In the genomic region with DNA sequence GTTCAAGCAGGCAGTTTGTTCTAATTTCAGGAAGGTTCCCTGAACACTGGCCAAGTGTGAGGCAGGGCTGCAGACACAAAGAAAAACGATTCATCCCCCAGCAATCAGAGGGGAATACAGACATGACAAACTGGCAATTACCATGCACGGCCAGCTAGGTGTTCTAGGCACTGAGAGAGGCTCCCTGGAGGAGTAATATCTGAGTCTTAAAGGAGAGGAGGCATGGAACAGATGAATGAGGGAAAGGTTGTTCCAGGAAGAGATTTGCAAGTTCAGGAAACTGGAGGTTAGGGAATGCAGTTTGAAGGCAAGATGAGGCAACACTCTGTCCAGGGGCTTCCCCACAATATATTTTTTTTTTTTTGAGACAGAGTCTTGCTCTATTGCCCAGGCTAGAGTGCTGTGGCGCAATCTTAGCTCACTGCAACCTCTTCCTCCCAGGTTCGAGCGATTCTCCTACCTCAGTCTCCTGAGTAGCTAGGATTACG, we compare ENCODE assay signal across 1 cellular context.
TF ChIP-seq lines count a peak whose summit lies in the region.

No MANE protein-coding gene starts in this region.

TF ChIP-seq in SK-N-SH treated with all-trans-retinoic acid at 6 μM for 48 hours, 23 proteins besides CTCF, POLR2A, EP300 and RAD21 (continued from another document):
- TF ChIP-seq, protein P1, sequence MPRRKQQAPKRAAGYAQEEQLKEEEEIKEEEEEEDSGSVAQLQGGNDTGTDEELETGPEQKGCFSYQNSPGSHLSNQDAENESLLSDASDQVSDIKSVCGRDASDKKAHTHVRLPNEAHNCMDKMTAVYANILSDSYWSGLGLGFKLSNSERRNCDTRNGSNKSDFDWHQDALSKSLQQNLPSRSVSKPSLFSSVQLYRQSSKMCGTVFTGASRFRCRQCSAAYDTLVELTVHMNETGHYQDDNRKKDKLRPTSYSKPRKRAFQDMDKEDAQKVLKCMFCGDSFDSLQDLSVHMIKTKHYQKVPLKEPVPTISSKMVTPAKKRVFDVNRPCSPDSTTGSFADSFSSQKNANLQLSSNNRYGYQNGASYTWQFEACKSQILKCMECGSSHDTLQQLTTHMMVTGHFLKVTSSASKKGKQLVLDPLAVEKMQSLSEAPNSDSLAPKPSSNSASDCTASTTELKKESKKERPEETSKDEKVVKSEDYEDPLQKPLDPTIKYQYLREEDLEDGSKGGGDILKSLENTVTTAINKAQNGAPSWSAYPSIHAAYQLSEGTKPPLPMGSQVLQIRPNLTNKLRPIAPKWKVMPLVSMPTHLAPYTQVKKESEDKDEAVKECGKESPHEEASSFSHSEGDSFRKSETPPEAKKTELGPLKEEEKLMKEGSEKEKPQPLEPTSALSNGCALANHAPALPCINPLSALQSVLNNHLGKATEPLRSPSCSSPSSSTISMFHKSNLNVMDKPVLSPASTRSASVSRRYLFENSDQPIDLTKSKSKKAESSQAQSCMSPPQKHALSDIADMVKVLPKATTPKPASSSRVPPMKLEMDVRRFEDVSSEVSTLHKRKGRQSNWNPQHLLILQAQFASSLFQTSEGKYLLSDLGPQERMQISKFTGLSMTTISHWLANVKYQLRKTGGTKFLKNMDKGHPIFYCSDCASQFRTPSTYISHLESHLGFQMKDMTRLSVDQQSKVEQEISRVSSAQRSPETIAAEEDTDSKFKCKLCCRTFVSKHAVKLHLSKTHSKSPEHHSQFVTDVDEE (CRISPR knock-in tag; IDR thresholded peaks at IDR 0.05): no peak
- TF ChIP-seq ZNF565 (CRISPR knock-in tag; conservative IDR thresholded peaks at IDR 0.05; ENCODE audit: low read depth) (no peak), ZFP30 (CRISPR knock-in tag; IDR thresholded peaks at IDR 0.05) (no peak), ARNTL (CRISPR knock-in tag; IDR thresholded peaks at IDR 0.05; ENCODE audit: borderline replicate concordance, low read depth) (no peak), CSDC2 (CRISPR knock-in tag; IDR thresholded peaks at IDR 0.05) (no peak), POU6F1 (CRISPR knock-in tag; IDR thresholded peaks at IDR 0.05; ENCODE audit: borderline replicate concordance, low read depth) (no peak), GLIS3 (CRISPR knock-in tag; IDR thresholded peaks at IDR 0.05) (no peak), PPARA (CRISPR knock-in tag; IDR thresholded peaks at IDR 0.05; ENCODE audit: borderline replicate concordance) (no peak), OSR1 (CRISPR knock-in tag; IDR thresholded peaks at IDR 0.05) (no peak)
